ENCODE assay signal across 16 cellular contexts in the genomic region with DNA sequence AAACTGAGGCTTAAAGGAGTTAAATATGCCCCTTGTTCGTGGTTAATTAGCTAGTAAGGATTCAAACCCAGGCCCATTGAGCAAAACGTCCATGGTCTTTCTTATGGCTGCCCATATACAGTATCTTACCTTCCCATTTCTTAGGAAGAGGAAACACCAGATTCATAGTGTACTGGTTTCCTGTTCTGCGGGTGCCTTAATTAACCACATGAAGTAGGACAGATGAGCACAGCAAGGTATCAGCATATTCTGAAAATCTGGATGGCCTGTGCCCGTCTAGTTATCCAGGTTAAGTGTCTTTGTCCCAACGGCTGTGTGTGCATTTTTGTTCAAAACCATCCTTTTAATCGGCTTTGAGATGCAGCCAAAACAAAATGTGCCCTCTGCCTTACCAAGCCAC.
DNase-seq lines count a peak whose midpoint lies in the region; ATAC-seq and TF ChIP-seq lines count a peak whose summit lies in the region.
"Had no signal": no experiment of that assay in that cellular context is flagged by ENCODE, and none has a peak within 500 bp of the region (broad histone marks: within the 10 kb centered on the region; RNA-seq: fewer than 3 reads in every experiment).

No MANE protein-coding gene starts in this region.

- no peaks in the 10 kb centered on the region for H3K9me3 ChIP-seq in CD4-positive, alpha-beta T cell (ENCODE audit: control insufficient read depth, low read length)
- H3K9me3 ChIP-seq in T-helper 17 cell (ENCODE audit: control insufficient read depth, low read length, poor library complexity, severe bottlenecking) = no peaks in the 10 kb centered on the region
- no peaks in the 10 kb centered on the region for H3K9me3 ChIP-seq in right lobe of liver
- H3K9me3 ChIP-seq: BE2C had no signal

- no peaks in the 10 kb centered on the region for H3K27me3 Mint-ChIP-seq in activated CD4-positive, alpha-beta T cell treated with anti-CD3 and anti-CD28 coated beads, Interleukin-2, amount 10 ng/mL, durations not matched to agents 7 days and 5 days
- H3K27me3 Mint-ChIP-seq in CD4-positive, alpha-beta T cell = no peaks in the 10 kb centered on the region
- no peaks in the 10 kb centered on the region for H3K27me3 Mint-ChIP-seq in T-helper 17 cell
- H3K27me3 Mint-ChIP-seq in immature natural killer cell (ENCODE audit: low read depth in 3 of 3) = peaks cover 0 to 14% (median 13%) of the 10 kb centered on the region in 3 donors

- peaks cover 70% of the 10 kb centered on the region for H3K36me3 Mint-ChIP-seq in activated CD4-positive, alpha-beta T cell treated with anti-CD3 and anti-CD28 coated beads, Interleukin-2, amount 10 ng/mL, durations not matched to agents 7 days and 5 days (ENCODE audit: low read depth)
- peaks cover 100% of the 10 kb centered on the region for H3K36me3 Mint-ChIP-seq in CD4-positive, alpha-beta T cell (ENCODE audit: low read depth)
- peaks cover 10% of the 10 kb centered on the region for H3K36me3 Mint-ChIP-seq in T-helper 17 cell (ENCODE audit: low read depth)
- H3K36me3 Mint-ChIP-seq in immature natural killer cell = peaks cover 13 to 69% (median 34%) of the 10 kb centered on the region in 3 donors

- WGBS in right lobe of liver (ENCODE audit: insufficient coverage, low coverage, low lambda C conversion rate, missing lambda C conversion rate) = 84% methylated on average over 6 of the region's 6 CpGs

- DNase-seq in activated CD4-positive, alpha-beta T cell treated with anti-CD3 and anti-CD28 coated beads, Interleukin-2, amount 10 ng/mL, durations not matched to agents 7 days and 5 days = no peak
- DNase-seq in activated CD4-positive, alpha-beta T cell treated with anti-CD3 and anti-CD28 coated beads for 48 hours = no peak
- DNase-seq in CD4-positive, alpha-beta T cell = no peak
- DNase-seq in T-helper 17 cell (no peak), immature natural killer cell (no peak), right lobe of liver (no peak), substantia nigra (lab: John Stamatoyannopoulos, UW) (no peak)
- no peak for DNase-seq in stimulated activated naive CD4-positive, alpha-beta T cell treated with Interleukin-2 at 50 U/mL for 16 hours (lab: John Stamatoyannopoulos, UW)
- DNase-seq: BE2C; DMS79; H9; KG1; NCI-H1105 treated with DMSO at 0.1 percent for 48 hours; NCI-H1694; NK-92 treated with Interleukin-12 subunit alpha and Interleukin-12 subunit beta, amount 100 ng/mL, for 24 hours had no signal

- H3K4me3 Mint-ChIP-seq in activated CD4-positive, alpha-beta T cell treated with anti-CD3 and anti-CD28 coated beads, Interleukin-2, amount 10 ng/mL, durations not matched to agents 7 days and 5 days = no peak overlapping the region
- H3K4me3 Mint-ChIP-seq in CD4-positive, alpha-beta T cell = no peak overlapping the region
- no peak overlapping the region for H3K4me3 Mint-ChIP-seq in T-helper 17 cell
- peak overlapping the region in 1 of 5 donors; percentile 2 for H3K4me3 Mint-ChIP-seq in immature natural killer cell
- H3K4me3 Mint-ChIP-seq: H9 had no signal

- no peak overlapping the region for H3K27ac ChIP-seq in CD4-positive, alpha-beta T cell (ENCODE audit: low read depth, low read length)
- no peak overlapping the region for H3K27ac ChIP-seq in right lobe of liver
- no peak overlapping the region for H3K27ac ChIP-seq in substantia nigra (ENCODE audit: low read depth, low read length, poor library complexity, severe bottlenecking)

- H3K36me3 ChIP-seq in right lobe of liver = no peaks in the 10 kb centered on the region

- H3K4me1 ChIP-seq in right lobe of liver = no peaks in the 10 kb centered on the region

- no peaks in the 10 kb centered on the region for H3K9me3 Mint-ChIP-seq in activated CD4-positive, alpha-beta T cell treated with anti-CD3 and anti-CD28 coated beads, Interleukin-2, amount 10 ng/mL, durations not matched to agents 7 days and 5 days
- H3K9me3 Mint-ChIP-seq in CD4-positive, alpha-beta T cell = no peaks in the 10 kb centered on the region
- no peaks in the 10 kb centered on the region for H3K9me3 Mint-ChIP-seq in immature natural killer cell
- H3K9me3 Mint-ChIP-seq: H9 had no signal

- TF ChIP-seq POLR2A in right lobe of liver (IDR thresholded peaks at IDR 0.05) = no peak

- peak; percentile 49 for ATAC-seq in CD4-positive, alpha-beta T cell (ENCODE audit: poor library complexity)
- ATAC-seq in T-helper 17 cell (peak; percentile 61), right lobe of liver (no peak)
- ATAC-seq: Right ventricle myocardium inferior had no signal

- CTCF ChIA-PET in activated CD4-positive, alpha-beta T cell treated with anti-CD3 and anti-CD28 coated beads, Interleukin-2, amount 10 ng/mL, durations not matched to agents 7 days and 5 days (lab: Charles Lee) = interaction anchor here (0.7 to 1.3 kb wide), 2 partner anchors 11 to 114 kb away, joined by 3 read pairs; no protein-coding TSS in a partner anchor
- CTCF ChIA-PET in CD4-positive, alpha-beta T cell (lab: Charles Lee) = interaction anchor here (0.6 kb wide), 1 partner anchor 93 kb away, joined by 3 read pairs; a partner anchor contains a TSS

- H3K4me3 ChIP-seq in right lobe of liver = no peak overlapping the region

- H3K27ac Mint-ChIP-seq in activated CD4-positive, alpha-beta T cell treated with anti-CD3 and anti-CD28 coated beads, Interleukin-2, amount 10 ng/mL, durations not matched to agents 7 days and 5 days = peak overlapping the region; percentile 56
- H3K27ac Mint-ChIP-seq in CD4-positive, alpha-beta T cell = peak overlapping the region; percentile 74
- H3K27ac Mint-ChIP-seq in T-helper 17 cell (peak overlapping the region; percentile 68), immature natural killer cell (peak overlapping the region in 5 of 6 donors; percentile 2 to 77 (median 51))
- H3K27ac Mint-ChIP-seq: H9 had no signal

- POLR2A ChIA-PET in activated CD4-positive, alpha-beta T cell treated with anti-CD3 and anti-CD28 coated beads, Interleukin-2, amount 10 ng/mL, durations not matched to agents 7 days and 5 days (lab: Charles Lee) = no interaction called here
- POLR2A ChIA-PET in CD4-positive, alpha-beta T cell (lab: Charles Lee) = no interaction called here

- H3K4me1 Mint-ChIP-seq in activated CD4-positive, alpha-beta T cell treated with anti-CD3 and anti-CD28 coated beads, Interleukin-2, amount 10 ng/mL, durations not matched to agents 7 days and 5 days = peaks cover 18% of the 10 kb centered on the region
- peaks cover 76% of the 10 kb centered on the region for H3K4me1 Mint-ChIP-seq in CD4-positive, alpha-beta T cell (ENCODE audit: low read depth)
- H3K4me1 Mint-ChIP-seq in T-helper 17 cell = peaks cover 22% of the 10 kb centered on the region
- H3K4me1 Mint-ChIP-seq in immature natural killer cell = peaks cover 14 to 47% of the 10 kb centered on the region in 2 donors
- H3K4me1 Mint-ChIP-seq: H9 had no signal

- intact Hi-C loops in CD4-positive, alpha-beta T cell (cut with DNase I, micrococcal nuclease) = no loop called here
- intact Hi-C loops in right lobe of liver (cut with DNase I) = no loop called here

- no peaks in the 10 kb centered on the region for H3K27me3 ChIP-seq in CD4-positive, alpha-beta T cell (ENCODE audit: control insufficient read depth, insufficient read depth, low read length)
- no peaks in the 10 kb centered on the region for H3K27me3 ChIP-seq in right lobe of liver
- H3K27me3 ChIP-seq: BE2C had no signal

- TF ChIP-seq CTCF in CD4-positive, alpha-beta T cell (IDR thresholded peaks at IDR 0.05) = no peak
- no peak for TF ChIP-seq CTCF in right lobe of liver (IDR thresholded peaks at IDR 0.05)

Comparison
In these comparisons a context has a peak if more than half of its experiments do, and no peak if none do; other contexts are left out.
1. ATAC-seq: peak in CD4-positive, alpha-beta T cell (single experiment) and T-helper 17 cell (single experiment); none in right lobe of liver (0 of 4).
2. Peak in every context shown above with its lines, with median percentiles within 50 percentile points of each other: H3K27ac Mint-ChIP-seq.